Comparison of ENCODE assay signal across 16 cellular contexts in genomic region chr22:49004484-49005399, GRCh38.
DNase-seq lines count a peak whose midpoint lies in the region; ATAC-seq and TF ChIP-seq lines count a peak whose summit lies in the region.
"Had no signal": no experiment of that assay in that cellular context is flagged by ENCODE, and none has a peak within 500 bp of the region (broad histone marks: within the 10 kb centered on the region; RNA-seq: fewer than 3 reads in every experiment).

No MANE protein-coding gene starts in this region.

- H3K9me3 ChIP-seq in vagina: no peaks in the 10 kb centered on the region
- no peaks in the 10 kb centered on the region for H3K9me3 ChIP-seq in SK-N-SH

- H3K4me3 ChIP-seq in vagina: no peak overlapping the region
- H3K4me3 ChIP-seq in SK-N-SH (ENCODE audit: low read depth in 2 of 2, low read length in 1 of 2): no peak overlapping the region
- H3K4me3 ChIP-seq: GM23338 had no signal

- no peaks in the 10 kb centered on the region for H3K9me2 ChIP-seq in SK-N-SH

- no peak for TF ChIP-seq RAD21 in SK-N-SH (IDR thresholded peaks at IDR 0.05; ENCODE audit: low read length)

- DNase-seq in activated CD8-positive, alpha-beta memory T cell treated with anti-CD3 and anti-CD28 coated beads for 24 hours: peak; percentile 26
- no peak for DNase-seq in activated CD8-positive, alpha-beta memory T cell treated with anti-CD3 and anti-CD28 coated beads, Interleukin-2, amount 50 U/mL, for 48 hours
- DNase-seq in ecto neural progenitor cell (ENCODE audit: low spot score) (peak; percentile 27), posterior vena cava (ENCODE audit: low spot score) (peak; percentile 56), vagina (ENCODE audit: extremely low spot score in 2 of 2) (peak; percentile 65 to 81), SK-N-SH (no peak)
- DNase-seq: DMS79 treated with DMSO at 0.1 percent for 48 hours, GDM1, NCI-H1417 treated with DMSO at 0.1 percent for 48 hours, NCI-H2029, NCI-H2227 treated with DMSO at 0.1 percent for 48 hours, NCI-H526, SHP77 had no signal

- no peak overlapping the region for H2AFZ ChIP-seq in SK-N-SH (ENCODE audit: low read depth)
- H2AFZ ChIP-seq: GM23338 had no signal

- no peak overlapping the region for H3K27ac ChIP-seq in vagina
- H3K27ac ChIP-seq in SK-N-SH (ENCODE audit: low read depth in 2 of 2, low read length in 1 of 2): no peak overlapping the region

- no peaks in the 10 kb centered on the region for H3F3A ChIP-seq in SK-N-SH (replicated peaks; ENCODE audit: insufficient read depth)

- TF ChIP-seq CTCF in vagina (IDR thresholded peaks at IDR 0.05): no peak
- no peak for TF ChIP-seq CTCF in SK-N-SH (IDR thresholded peaks at IDR 0.05)

- POLR2A ChIA-PET in SK-N-SH (lab: Yijun Ruan, JAX): no interaction called here

- H3K4me1 ChIP-seq in vagina: no peaks in the 10 kb centered on the region
- H3K4me1 ChIP-seq in SK-N-SH (ENCODE audit: control insufficient read depth in 1 of 2, insufficient read depth in 2 of 2, low read depth in 1 of 2, low read length in 1 of 2): peaks cover 0 to 24% of the 10 kb centered on the region in 2 experiments; a peak in 1 of 4 replicates

- 57% methylated on average over 23 of the region's 29 CpGs for WGBS in SK-N-SH (ENCODE audit: low lambda C conversion rate)

- TF ChIP-seq POLR2A in vagina (IDR thresholded peaks at IDR 0.05): no peak

- H3K4me2 ChIP-seq in SK-N-SH: no peak overlapping the region
- H3K4me2 ChIP-seq: GM23338 had no signal

- no peak overlapping the region for H3K9ac ChIP-seq in SK-N-SH

- intact Hi-C loops in posterior vena cava (cut with DNase I) (loop anchor here in 1 of 2 donors (2.0 kb wide), 1 partner anchor 72 kb away; no protein-coding TSS in a partner anchor), vagina (cut with DNase I) (no loop called here)

- no peaks in the 10 kb centered on the region for H3K36me3 ChIP-seq in vagina
- H3K36me3 ChIP-seq in SK-N-SH (replicated peaks in 1 of 2; ENCODE audit: control insufficient read depth in 1 of 2, insufficient read depth in 2 of 2, low read length in 1 of 2): no peaks in the 10 kb centered on the region

- no peak for TF ChIP-seq EP300 in SK-N-SH (IDR thresholded peaks at IDR 0.05; ENCODE audit: borderline replicate concordance in 1 of 2, low read depth in 1 of 2, low read length in 1 of 2)

- ATAC-seq in GM18511 (IDR thresholded peaks at IDR 0.05; ENCODE audit: unreplicated experiment): no peak
- ATAC-seq: GM23338, Panc1 had no signal

- H4K20me1 ChIP-seq in SK-N-SH (ENCODE audit: insufficient read depth): no peaks in the 10 kb centered on the region

- CTCF ChIA-PET in SK-N-SH (lab: Yijun Ruan, JAX): no interaction called here

- H3K27me3 ChIP-seq in vagina (no peaks in the 10 kb centered on the region), SK-N-SH (ENCODE audit: insufficient read depth) (peaks cover 4% of the 10 kb centered on the region; the same call in 1 of the 2 replicates)

- H3K79me2 ChIP-seq in SK-N-SH (ENCODE audit: insufficient read depth): no peaks in the 10 kb centered on the region

TF ChIP-seq in SK-N-SH, 30 proteins besides CTCF, POLR2A, EP300 and RAD21:
- TF ChIP-seq RCOR1 (IDR thresholded peaks at IDR 0.05; ENCODE audit: low read length): no peak
- no peak for TF ChIP-seq RFX5 (IDR thresholded peaks at IDR 0.05; ENCODE audit: low read length)
- no peak for TF ChIP-seq ELF1 (IDR thresholded peaks at IDR 0.05)
- TF ChIP-seq GATA2 (CRISPR knock-in tag; IDR thresholded peaks at IDR 0.05): no peak
- TF ChIP-seq YY1 (IDR thresholded peaks at IDR 0.05; ENCODE audit: low read depth): no peak
- no peak for TF ChIP-seq NRF1 (IDR thresholded peaks at IDR 0.05; ENCODE audit: low read depth, low read length)

Comparison
In these comparisons a context has a peak if more than half of its experiments do, and no peak if none do; other contexts are left out.
1. DNase-seq: peak in activated CD8-positive, alpha-beta memory T cell treated with anti-CD3 and anti-CD28 coated beads for 24 hours (single experiment), ecto neural progenitor cell (single experiment), posterior vena cava (single experiment) and vagina (2 of 2); none in activated CD8-positive, alpha-beta memory T cell treated with anti-CD3 and anti-CD28 coated beads, Interleukin-2, amount 50 U/mL, for 48 hours (single experiment) and SK-N-SH (single experiment).